Comparison of ENCODE assay signal across 40 cellular contexts in the genomic region with DNA sequence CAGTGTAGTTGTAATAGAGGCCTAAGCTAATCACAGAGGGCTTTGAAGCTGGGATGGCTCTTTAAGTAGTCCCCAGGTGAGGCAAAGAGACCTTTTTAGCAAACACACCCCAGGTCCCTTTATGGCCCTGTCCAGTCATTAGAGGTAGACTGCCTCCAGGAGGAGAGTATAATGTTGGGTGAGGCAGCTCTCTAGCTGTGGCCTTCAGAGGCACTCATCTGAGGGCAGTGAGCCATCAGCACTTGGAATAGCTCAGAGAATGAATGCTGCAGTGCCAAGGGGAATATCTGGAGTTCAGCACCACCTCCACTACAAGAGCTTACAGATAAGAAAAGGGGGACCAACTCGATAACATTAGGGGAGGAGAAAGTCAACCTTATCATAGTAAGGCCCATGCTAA. TPM values are rescaled to one million over a fixed set of nuclear protein-coding genes. Genes with fewer than 3 reads are reported as not detected.
"Had no signal": no experiment of that assay in that cellular context is flagged by ENCODE, and none has a peak within 500 bp of the region (broad histone marks: within the 10 kb centered on the region; RNA-seq: fewer than 3 reads in every experiment).

No MANE protein-coding gene starts in this region.

- H3K36me3 Mint-ChIP-seq: activated CD8-positive, alpha-beta memory T cell treated with anti-CD3 and anti-CD28 coated beads, Interleukin-2, amount 10 ng/mL, durations not matched to agents 7 days and 5 days; activated naive CD4-positive, alpha-beta T cell treated with anti-CD3 and anti-CD28 coated beads, Interleukin-2, amount 10 ng/mL, durations not matched to agents 7 days and 5 days; activated naive CD4-positive, alpha-beta T cell treated with anti-CD3 and anti-CD28 coated beads, Interleukin-2, amount 50 U/mL, for 24 hours; activated naive CD8-positive, alpha-beta T cell; activated naive CD8-positive, alpha-beta T cell treated with anti-CD3 and anti-CD28 coated beads, Interleukin-2, amount 10 ng/mL, durations not matched to agents 7 days and 5 days had no signal

- H3K4me3 Mint-ChIP-seq: activated CD4-positive, alpha-beta memory T cell treated with anti-CD3 and anti-CD28 coated beads, Interleukin-2, amount 10 ng/mL, durations not matched to agents 7 days and 5 days; activated CD4-positive, alpha-beta T cell treated with anti-CD3 and anti-CD28 coated beads for 36 hours; activated CD4-positive, alpha-beta T cell treated with anti-CD3 and anti-CD28 coated beads, Interleukin-2, amount 10 ng/mL, durations not matched to agents 7 days and 5 days; activated CD8-positive, alpha-beta memory T cell treated with anti-CD3 and anti-CD28 coated beads, Interleukin-2, amount 10 ng/mL, durations not matched to agents 7 days and 5 days; activated CD8-positive, alpha-beta T cell treated with anti-CD3 and anti-CD28 coated beads, Interleukin-2, amount 10 ng/mL, durations not matched to agents 7 days and 5 days; activated naive CD4-positive, alpha-beta T cell treated with anti-CD3 and anti-CD28 coated beads, Interleukin-2, amount 10 ng/mL, durations not matched to agents 7 days and 5 days; activated naive CD4-positive, alpha-beta T cell treated with anti-CD3 and anti-CD28 coated beads, Interleukin-2, amount 50 U/mL, for 24 hours; activated naive CD8-positive, alpha-beta T cell; activated naive CD8-positive, alpha-beta T cell treated with anti-CD3 and anti-CD28 coated beads, Interleukin-2, amount 10 ng/mL, durations not matched to agents 7 days and 5 days; activated naive CD8-positive, alpha-beta T cell treated with anti-CD3 and anti-CD28 coated beads, Interleukin-2, amount 50 U/mL, for 24 hours; brain; central memory CD8-positive, alpha-beta T cell; T-helper 1 cell treated with Interleukin-12 subunit alpha and Interleukin-12 subunit beta and Interleukin-4 antibody, amounts not matched to agents 30 μg/mL and 1 μg/mL, for 36 hours; T-helper 2 cell treated with Interferon-gamma antibody and Interleukin-4, amounts not matched to agents 5 μg/mL and 100 μg/mL, for 36 hours; WTC11 had no signal

- H3K4me1 ChIP-seq: ascending aorta had no signal

- H3K27me3 ChIP-seq: ascending aorta, cardiac muscle cell had no signal

- H3K9me3 ChIP-seq: ascending aorta had no signal

- H3K36me3 ChIP-seq: ascending aorta, cardiac muscle cell, WERI-Rb-1 had no signal

- H3K4me3 ChIP-seq: ascending aorta, cardiac muscle cell had no signal

- H3K9me3 Mint-ChIP-seq: activated CD4-positive, alpha-beta memory T cell treated with anti-CD3 and anti-CD28 coated beads, Interleukin-2, amount 10 ng/mL, durations not matched to agents 7 days and 5 days; activated CD4-positive, alpha-beta T cell treated with anti-CD3 and anti-CD28 coated beads, Interleukin-2, amount 10 ng/mL, durations not matched to agents 7 days and 5 days; activated naive CD4-positive, alpha-beta T cell treated with anti-CD3 and anti-CD28 coated beads, Interleukin-2, amount 10 ng/mL, durations not matched to agents 7 days and 5 days; activated naive CD4-positive, alpha-beta T cell treated with anti-CD3 and anti-CD28 coated beads, Interleukin-2, amount 50 U/mL, for 24 hours; activated naive CD8-positive, alpha-beta T cell treated with anti-CD3 and anti-CD28 coated beads, Interleukin-2, amount 10 ng/mL, durations not matched to agents 7 days and 5 days; activated naive CD8-positive, alpha-beta T cell treated with anti-CD3 and anti-CD28 coated beads, Interleukin-2, amount 50 U/mL, for 24 hours; activated T-helper 2 cell treated with anti-CD3 and anti-CD28 coated beads, Interferon-gamma antibody, Interleukin-2, Interleukin-4, amounts not matched to agents 10 μg/mL and 5 μg/mL and 100 μg/mL, durations not matched to agents 14 hours and 24 hours and 36 hours; brain; T-helper 1 cell treated with Interleukin-12 subunit alpha and Interleukin-12 subunit beta and Interleukin-4 antibody, amounts not matched to agents 30 μg/mL and 1 μg/mL, for 36 hours; T-helper 2 cell treated with Interferon-gamma antibody and Interleukin-4, amounts not matched to agents 5 μg/mL and 100 μg/mL, for 36 hours had no signal

- DNase-seq: activated CD4-positive, alpha-beta memory T cell treated with anti-CD3 and anti-CD28 coated beads, Interleukin-2, amount 10 ng/mL, durations not matched to agents 7 days and 5 days; activated CD4-positive, alpha-beta T cell treated with anti-CD3 and anti-CD28 coated beads for 1 hour; activated CD4-positive, alpha-beta T cell treated with anti-CD3 and anti-CD28 coated beads for 36 hours; activated CD4-positive, alpha-beta T cell treated with anti-CD3 and anti-CD28 coated beads for 48 hours; activated CD4-positive, alpha-beta T cell treated with anti-CD3 and anti-CD28 coated beads, Interleukin-2, amount 10 ng/mL, durations not matched to agents 7 days and 5 days; activated CD4-positive, alpha-beta T cell treated with anti-CD3 and anti-CD28 coated beads, Interleukin-2, amount 50 U/mL, for 48 hours; activated CD4-positive, CD25-positive, alpha-beta regulatory T cell; activated CD8-positive, alpha-beta memory T cell treated with anti-CD3 and anti-CD28 coated beads for 24 hours; activated CD8-positive, alpha-beta memory T cell treated with anti-CD3 and anti-CD28 coated beads, Interleukin-2, amount 10 ng/mL, durations not matched to agents 7 days and 5 days; activated CD8-positive, alpha-beta T cell treated with anti-CD3 and anti-CD28 coated beads, Interleukin-2, amount 10 ng/mL, durations not matched to agents 7 days and 5 days; activated effector memory CD4-positive, alpha-beta T cell treated with Interleukin-2 at 50 U/mL for 16 hours; activated gamma-delta T cell; activated naive CD4-positive, alpha-beta T cell treated with anti-CD3 and anti-CD28 coated beads, Interleukin-2, amount 10 ng/mL, durations not matched to agents 7 days and 5 days; activated naive CD4-positive, alpha-beta T cell treated with Interleukin-2 at 50 U/mL for 16 hours; activated naive CD8-positive, alpha-beta T cell treated with anti-CD3 and anti-CD28 coated beads, Interleukin-2, amount 10 ng/mL, durations not matched to agents 7 days and 5 days; activated naive CD8-positive, alpha-beta T cell treated with anti-CD3 and anti-CD28 coated beads, Interleukin-2, amount 50 U/mL, for 24 hours; activated T-cell treated with anti-CD3 and anti-CD28 coated beads for 4 hours; activated T-cell treated with anti-CD3 and anti-CD28 coated beads, Interleukin-2, amount 50 U/mL, for 1 hour; activated T-cell treated with anti-CD3 and anti-CD28 coated beads, Interleukin-2, amount 50 U/mL, for 48 hours; amygdala; anterior cingulate cortex; caudate nucleus; cerebellar nuclear complex; T-helper 1 cell; T-helper 2 cell; T-helper 9 cell; WERI-Rb-1 had no signal

- H3K27me3 Mint-ChIP-seq: activated CD4-positive, alpha-beta memory T cell treated with anti-CD3 and anti-CD28 coated beads, Interleukin-2, amount 10 ng/mL, durations not matched to agents 7 days and 5 days; activated CD4-positive, alpha-beta T cell treated with anti-CD3 and anti-CD28 coated beads, Interleukin-2, amount 10 ng/mL, durations not matched to agents 7 days and 5 days; activated CD8-positive, alpha-beta memory T cell treated with anti-CD3 and anti-CD28 coated beads, Interleukin-2, amount 10 ng/mL, durations not matched to agents 7 days and 5 days; activated naive CD4-positive, alpha-beta T cell treated with anti-CD3 and anti-CD28 coated beads, Interleukin-2, amount 10 ng/mL, durations not matched to agents 7 days and 5 days; activated naive CD4-positive, alpha-beta T cell treated with anti-CD3 and anti-CD28 coated beads, Interleukin-2, amount 50 U/mL, for 24 hours; activated naive CD8-positive, alpha-beta T cell; brain; central memory CD8-positive, alpha-beta T cell had no signal

- H3K27ac Mint-ChIP-seq: activated CD4-positive, alpha-beta memory T cell treated with anti-CD3 and anti-CD28 coated beads, Interleukin-2, amount 10 ng/mL, durations not matched to agents 7 days and 5 days; activated CD4-positive, alpha-beta T cell treated with anti-CD3 and anti-CD28 coated beads for 36 hours; activated CD4-positive, alpha-beta T cell treated with anti-CD3 and anti-CD28 coated beads, Interleukin-2, amount 10 ng/mL, durations not matched to agents 7 days and 5 days; activated CD8-positive, alpha-beta memory T cell treated with anti-CD3 and anti-CD28 coated beads, Interleukin-2, amount 10 ng/mL, durations not matched to agents 7 days and 5 days; activated CD8-positive, alpha-beta T cell treated with anti-CD3 and anti-CD28 coated beads, Interleukin-2, amount 10 ng/mL, durations not matched to agents 7 days and 5 days; activated naive CD4-positive, alpha-beta T cell treated with anti-CD3 and anti-CD28 coated beads, Interleukin-2, amount 10 ng/mL, durations not matched to agents 7 days and 5 days; activated naive CD4-positive, alpha-beta T cell treated with anti-CD3 and anti-CD28 coated beads, Interleukin-2, amount 50 U/mL, for 24 hours; activated naive CD8-positive, alpha-beta T cell; activated naive CD8-positive, alpha-beta T cell treated with anti-CD3 and anti-CD28 coated beads, Interleukin-2, amount 10 ng/mL, durations not matched to agents 7 days and 5 days; activated naive CD8-positive, alpha-beta T cell treated with anti-CD3 and anti-CD28 coated beads, Interleukin-2, amount 50 U/mL, for 24 hours; activated T-helper 2 cell treated with anti-CD3 and anti-CD28 coated beads, Interferon-gamma antibody, Interleukin-2, Interleukin-4, amounts not matched to agents 10 μg/mL and 5 μg/mL and 100 μg/mL, durations not matched to agents 14 hours and 24 hours and 36 hours; brain; T-helper 1 cell treated with Interleukin-12 subunit alpha and Interleukin-12 subunit beta and Interleukin-4 antibody, amounts not matched to agents 30 μg/mL and 1 μg/mL, for 36 hours; T-helper 2 cell treated with Interferon-gamma antibody and Interleukin-4, amounts not matched to agents 5 μg/mL and 100 μg/mL, for 36 hours; WTC11 had no signal

- H3K27ac ChIP-seq: ascending aorta, cardiac muscle cell, WERI-Rb-1 had no signal

- ATAC-seq: activated CD4-positive, alpha-beta T cell treated with anti-CD3 and anti-CD28 coated beads for 36 hours; activated CD4-positive, CD25-positive, alpha-beta regulatory T cell treated with anti-CD3 and anti-CD28 coated beads, Interleukin-2, amount 50 U/mL, for 24 hours; activated CD8-positive, alpha-beta memory T cell treated with anti-CD3 and anti-CD28 coated beads, Interleukin-2, amount 10 ng/mL, durations not matched to agents 7 days and 5 days; activated CD8-positive, alpha-beta T cell treated with anti-CD3 and anti-CD28 coated beads, Interleukin-2, amount 10 ng/mL, durations not matched to agents 7 days and 5 days; activated naive CD8-positive, alpha-beta T cell treated with anti-CD3 and anti-CD28 coated beads, Interleukin-2, amount 50 U/mL, for 24 hours; WTC11 had no signal

- H3K4me1 Mint-ChIP-seq: activated CD4-positive, alpha-beta memory T cell treated with anti-CD3 and anti-CD28 coated beads, Interleukin-2, amount 10 ng/mL, durations not matched to agents 7 days and 5 days; activated CD4-positive, alpha-beta T cell treated with anti-CD3 and anti-CD28 coated beads for 36 hours; activated CD4-positive, alpha-beta T cell treated with anti-CD3 and anti-CD28 coated beads, Interleukin-2, amount 10 ng/mL, durations not matched to agents 7 days and 5 days; activated CD8-positive, alpha-beta memory T cell treated with anti-CD3 and anti-CD28 coated beads, Interleukin-2, amount 10 ng/mL, durations not matched to agents 7 days and 5 days; activated naive CD4-positive, alpha-beta T cell treated with anti-CD3 and anti-CD28 coated beads, Interleukin-2, amount 10 ng/mL, durations not matched to agents 7 days and 5 days; activated naive CD4-positive, alpha-beta T cell treated with anti-CD3 and anti-CD28 coated beads, Interleukin-2, amount 50 U/mL, for 24 hours; activated naive CD8-positive, alpha-beta T cell treated with anti-CD3 and anti-CD28 coated beads, Interleukin-2, amount 10 ng/mL, durations not matched to agents 7 days and 5 days; activated naive CD8-positive, alpha-beta T cell treated with anti-CD3 and anti-CD28 coated beads, Interleukin-2, amount 50 U/mL, for 24 hours; brain; central memory CD8-positive, alpha-beta T cell had no signal

- FAIRE-seq: bronchial epithelial cell, TTC549 had no signal

RNA-seq across cellular contexts. Expression of a gene that starts 52.8 kb away (rescaled TPM):
- total RNA-seq: activated CD4-positive, alpha-beta memory T cell treated with anti-CD3 and anti-CD28 coated beads, Interleukin-2, amount 10 ng/mL, durations not matched to agents 7 days and 5 days; activated CD4-positive, alpha-beta T cell treated with anti-CD3 and anti-CD28 coated beads for 36 hours; activated CD4-positive, alpha-beta T cell treated with anti-CD3 and anti-CD28 coated beads, Interleukin-2, amount 10 ng/mL, durations not matched to agents 7 days and 5 days; activated CD8-positive, alpha-beta memory T cell treated with anti-CD3 and anti-CD28 coated beads, Interleukin-2, amount 10 ng/mL, durations not matched to agents 7 days and 5 days; activated CD8-positive, alpha-beta T cell treated with anti-CD3 and anti-CD28 coated beads, Interleukin-2, amount 10 ng/mL, durations not matched to agents 7 days and 5 days; activated naive CD8-positive, alpha-beta T cell treated with anti-CD3 and anti-CD28 coated beads, Interleukin-2, amount 10 ng/mL, durations not matched to agents 7 days and 5 days; activated T-helper 2 cell treated with anti-CD3 and anti-CD28 coated beads, Interferon-gamma antibody, Interleukin-2, Interleukin-4, amounts not matched to agents 10 μg/mL and 5 μg/mL and 100 μg/mL, durations not matched to agents 14 hours and 24 hours and 36 hours had no signal
